In genomic region chr11:67572747-67573419, GRCh38 we compare ENCODE assay signal across 1 cellular context.
TF ChIP-seq lines count a peak whose summit lies in the region.

No MANE protein-coding gene starts in this region.

TF ChIP-seq in K562, 482 proteins besides CTCF, POLR2A, EP300 and RAD21 (continued from another document):
- TF ChIP-seq, protein P1, sequence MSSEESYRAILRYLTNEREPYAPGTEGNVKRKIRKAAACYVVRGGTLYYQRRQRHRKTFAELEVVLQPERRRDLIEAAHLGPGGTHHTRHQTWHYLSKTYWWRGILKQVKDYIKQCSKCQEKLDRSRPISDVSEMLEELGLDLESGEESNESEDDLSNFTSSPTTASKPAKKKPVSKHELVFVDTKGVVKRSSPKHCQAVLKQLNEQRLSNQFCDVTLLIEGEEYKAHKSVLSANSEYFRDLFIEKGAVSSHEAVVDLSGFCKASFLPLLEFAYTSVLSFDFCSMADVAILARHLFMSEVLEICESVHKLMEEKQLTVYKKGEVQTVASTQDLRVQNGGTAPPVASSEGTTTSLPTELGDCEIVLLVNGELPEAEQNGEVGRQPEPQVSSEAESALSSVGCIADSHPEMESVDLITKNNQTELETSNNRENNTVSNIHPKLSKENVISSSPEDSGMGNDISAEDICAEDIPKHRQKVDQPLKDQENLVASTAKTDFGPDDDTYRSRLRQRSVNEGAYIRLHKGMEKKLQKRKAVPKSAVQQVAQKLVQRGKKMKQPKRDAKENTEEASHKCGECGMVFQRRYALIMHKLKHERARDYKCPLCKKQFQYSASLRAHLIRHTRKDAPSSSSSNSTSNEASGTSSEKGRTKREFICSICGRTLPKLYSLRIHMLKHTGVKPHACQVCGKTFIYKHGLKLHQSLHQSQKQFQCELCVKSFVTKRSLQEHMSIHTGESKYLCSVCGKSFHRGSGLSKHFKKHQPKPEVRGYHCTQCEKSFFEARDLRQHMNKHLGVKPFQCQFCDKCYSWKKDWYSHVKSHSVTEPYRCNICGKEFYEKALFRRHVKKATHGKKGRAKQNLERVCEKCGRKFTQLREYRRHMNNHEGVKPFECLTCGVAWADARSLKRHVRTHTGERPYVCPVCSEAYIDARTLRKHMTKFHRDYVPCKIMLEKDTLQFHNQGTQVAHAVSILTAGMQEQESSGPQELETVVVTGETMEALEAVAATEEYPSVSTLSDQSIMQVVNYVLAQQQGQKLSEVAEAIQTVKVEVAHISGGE (CRISPR knock-in tag; IDR thresholded peaks at IDR 0.05) = no peak
- no peak for TF ChIP-seq RFX5 (IDR thresholded peaks at IDR 0.05; ENCODE audit: low read depth, low read length)
- no peak for TF ChIP-seq ZKSCAN1 (IDR thresholded peaks at IDR 0.05; ENCODE audit: low read depth, low read length)
- TF ChIP-seq SMAD1 (IDR thresholded peaks at IDR 0.05; ENCODE audit: low read depth, low read length, partially characterized antibody) = no peak
- no peak for TF ChIP-seq NELFE (IDR thresholded peaks at IDR 0.05; ENCODE audit: insufficient read depth, insufficient read length)
- 0 out of 2 replicates have a peak, but pooled peaks have one; percentile 24 for TF ChIP-seq ZEB2 (IDR thresholded peaks at IDR 0.05)
- TF ChIP-seq RBM22 (IDR thresholded peaks at IDR 0.05; ENCODE audit: low read depth, low read length, poor library complexity, severe bottlenecking) = no peak
- peak; percentile 51 for TF ChIP-seq BRD9 (IDR thresholded peaks at IDR 0.05; ENCODE audit: low read depth, partially characterized antibody)
- TF ChIP-seq CXXC5 (CRISPR knock-in tag; IDR thresholded peaks at IDR 0.05) = peak; percentile 66
- no peak for TF ChIP-seq ZNF76 (CRISPR knock-in tag; IDR thresholded peaks at IDR 0.05; ENCODE audit: borderline replicate concordance)
- TF ChIP-seq NR3C1 (CRISPR knock-in tag; IDR thresholded peaks at IDR 0.05) = no peak
- TF ChIP-seq HDAC2 (IDR thresholded peaks at IDR 0.05) = peak; percentile 63; the same call in 1 of the 2 replicates
- TF ChIP-seq MEF2A (IDR thresholded peaks at IDR 0.05; ENCODE audit: control insufficient read depth, low read depth, low read length) = no peak
- TF ChIP-seq ZNF217 (CRISPR knock-in tag; IDR thresholded peaks at IDR 0.05) = no peak
- no peak for TF ChIP-seq E2F6 (IDR thresholded peaks at IDR 0.05; ENCODE audit: borderline replicate concordance in 1 of 2, extremely low read depth in 1 of 2, insufficient read depth in 1 of 2, insufficient read length in 1 of 2, low read depth in 1 of 2, low read length in 1 of 2, poor library complexity in 1 of 2, severe bottlenecking in 1 of 2)
- TF ChIP-seq DNMT1 (IDR thresholded peaks at IDR 0.05) = no peak
- TF ChIP-seq CHD1 (IDR thresholded peaks at IDR 0.05; ENCODE audit: low read length) = no peak
- 0 out of 2 replicates have a peak, but pooled peaks have one; percentile 30 for TF ChIP-seq ESRRA (IDR thresholded peaks at IDR 0.05; ENCODE audit: borderline replicate concordance, low read depth)
- TF ChIP-seq JUND (IDR thresholded peaks at IDR 0.05; ENCODE audit: borderline replicate concordance, low read depth, low read length) = peak; percentile 89
- TF ChIP-seq JUND (tag; IDR thresholded peaks at IDR 0.05; ENCODE audit: borderline replicate concordance, low read depth, low read length) = peak; percentile 81; the same call in 2 of the 3 replicates
- TF ChIP-seq, protein P2, sequence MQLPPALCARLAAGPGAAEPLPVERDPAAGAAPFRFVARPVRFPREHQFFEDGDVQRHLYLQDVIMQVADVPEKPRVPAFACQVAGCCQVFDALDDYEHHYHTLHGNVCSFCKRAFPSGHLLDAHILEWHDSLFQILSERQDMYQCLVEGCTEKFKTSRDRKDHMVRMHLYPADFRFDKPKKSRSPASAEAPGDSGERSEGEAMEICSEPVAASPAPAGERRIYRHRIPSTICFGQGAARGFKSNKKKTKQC (CRISPR knock-in tag; IDR thresholded peaks at IDR 0.05) = no peak
- 0 out of 2 replicates have a peak, but pooled peaks have one; percentile 7 for TF ChIP-seq KLF16 (IDR thresholded peaks at IDR 0.05)
- no peak for TF ChIP-seq SLC30A9 (CRISPR knock-in tag; IDR thresholded peaks at IDR 0.05)
- TF ChIP-seq KDM5B (IDR thresholded peaks at IDR 0.05; ENCODE audit: insufficient replicate concordance, low read depth, low read length) = no peak
- TF ChIP-seq, protein P3, sequence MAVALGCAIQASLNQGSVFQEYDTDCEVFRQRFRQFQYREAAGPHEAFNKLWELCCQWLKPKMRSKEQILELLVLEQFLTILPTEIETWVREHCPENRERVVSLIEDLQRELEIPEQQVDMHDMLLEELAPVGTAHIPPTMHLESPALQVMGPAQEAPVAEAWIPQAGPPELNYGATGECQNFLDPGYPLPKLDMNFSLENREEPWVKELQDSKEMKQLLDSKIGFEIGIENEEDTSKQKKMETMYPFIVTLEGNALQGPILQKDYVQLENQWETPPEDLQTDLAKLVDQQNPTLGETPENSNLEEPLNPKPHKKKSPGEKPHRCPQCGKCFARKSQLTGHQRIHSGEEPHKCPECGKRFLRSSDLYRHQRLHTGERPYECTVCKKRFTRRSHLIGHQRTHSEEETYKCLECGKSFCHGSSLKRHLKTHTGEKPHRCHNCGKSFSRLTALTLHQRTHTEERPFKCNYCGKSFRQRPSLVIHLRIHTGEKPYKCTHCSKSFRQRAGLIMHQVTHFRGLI (CRISPR knock-in tag; IDR thresholded peaks at IDR 0.05) = no peak
- TF ChIP-seq CTBP1 (IDR thresholded peaks at IDR 0.05; ENCODE audit: borderline replicate concordance) = peak; percentile 76
- TF ChIP-seq BCL6 (CRISPR knock-in tag; IDR thresholded peaks at IDR 0.05) = no peak
- TF ChIP-seq, protein P4, sequence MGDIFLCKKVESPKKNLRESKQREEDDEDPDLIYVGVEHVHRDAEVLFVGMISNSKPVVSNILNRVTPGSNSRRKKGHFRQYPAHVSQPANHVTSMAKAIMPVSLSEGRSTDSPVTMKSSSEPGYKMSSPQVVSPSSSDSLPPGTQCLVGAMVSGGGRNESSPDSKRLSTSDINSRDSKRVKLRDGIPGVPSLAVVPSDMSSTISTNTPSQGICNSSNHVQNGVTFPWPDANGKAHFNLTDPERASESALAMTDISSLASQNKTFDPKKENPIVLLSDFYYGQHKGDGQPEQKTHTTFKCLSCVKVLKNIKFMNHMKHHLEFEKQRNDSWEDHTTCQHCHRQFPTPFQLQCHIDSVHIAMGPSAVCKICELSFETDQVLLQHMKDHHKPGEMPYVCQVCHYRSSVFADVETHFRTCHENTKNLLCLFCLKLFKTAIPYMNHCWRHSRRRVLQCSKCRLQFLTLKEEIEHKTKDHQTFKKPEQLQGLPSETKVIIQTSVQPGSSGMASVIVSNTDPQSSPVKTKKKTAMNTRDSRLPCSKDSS (IDR thresholded peaks at IDR 0.05; ENCODE audit: low read depth, partially characterized antibody) = no peak
- TF ChIP-seq, protein P5, sequence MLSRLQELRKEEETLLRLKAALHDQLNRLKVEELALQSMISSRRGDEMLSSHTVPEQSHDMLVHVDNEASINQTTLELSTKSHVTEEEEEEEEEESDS (CRISPR knock-in tag; IDR thresholded peaks at IDR 0.05) = no peak
- TF ChIP-seq RHOXF2B (CRISPR knock-in tag; conservative IDR thresholded peaks at IDR 0.05) = no peak
- TF ChIP-seq NRF1 (conservative IDR thresholded peaks at IDR 0.05 in 1 of 2, IDR thresholded peaks at IDR 0.05 in 1 of 2) = 0 out of 4 replicates have a peak, but pooled peaks of 1 of the 2 experiments have one; percentile 15
- no peak for TF ChIP-seq ETS1 (conservative IDR thresholded peaks at IDR 0.05; ENCODE audit: control insufficient read depth, low read depth, low read length)
- no peak for TF ChIP-seq ZNF695 (CRISPR knock-in tag; IDR thresholded peaks at IDR 0.05)
- TF ChIP-seq CEBPG (CRISPR knock-in tag; IDR thresholded peaks at IDR 0.05) = no peak; the same call in 1 of the 2 replicates
- TF ChIP-seq CEBPG (tag; conservative IDR thresholded peaks at IDR 0.05 in 1 of 2, IDR thresholded peaks at IDR 0.05 in 1 of 2) = no peak
- no peak for TF ChIP-seq ZNF311 (CRISPR knock-in tag; IDR thresholded peaks at IDR 0.05)
